8 cellular contexts compared by ENCODE assay signal in genomic region chr2:83196225-83196624, GRCh38.
A peak's percentile ranks its signal among the peaks of the same experiment; 100 is the strongest.
DNase-seq lines count a peak whose midpoint lies in the region; ATAC-seq and TF ChIP-seq lines count a peak whose summit lies in the region.

No MANE protein-coding gene starts in this region.

- POLR2A ChIA-PET in WTC11 (lab: Charles Lee), result no interaction called here

- peaks cover 18% of the 10 kb centered on the region for H3K4me1 Mint-ChIP-seq in WTC11

- H3K27ac Mint-ChIP-seq in WTC11, result no peak overlapping the region

- no peaks in the 10 kb centered on the region for H3K27me3 ChIP-seq in foreskin keratinocyte
- H3K27me3 ChIP-seq in sigmoid colon, result no peaks in the 10 kb centered on the region

- TF ChIP-seq CTCF in foreskin keratinocyte (conservative IDR thresholded peaks at IDR 0.05), result peak; percentile 92
- peak in 3 of 4 experiments; percentile 24 to 55 (median 32) for TF ChIP-seq CTCF in sigmoid colon (IDR thresholded peaks at IDR 0.05)
- no peak; the same call in 1 of the 2 replicates for TF ChIP-seq CTCF in WTC11 (IDR thresholded peaks at IDR 0.05)

- no peak for TF ChIP-seq EP300 in sigmoid colon (IDR thresholded peaks at IDR 0.05)

- ATAC-seq in foreskin keratinocyte (peak; percentile 87), GM18861 (IDR thresholded peaks at IDR 0.05; ENCODE audit: unreplicated experiment) (no peak), WTC11 (no peak)

- CTCF ChIA-PET in WTC11 (lab: Charles Lee), result interaction anchor here (0.6 to 1.6 kb wide), 14 partner anchors 9 to 1231 kb away, joined by 3 to 5 read pairs (median 3); no protein-coding TSS in a partner anchor

- H3K9me3 Mint-ChIP-seq in WTC11, result no peaks in the 10 kb centered on the region

- no peaks in the 10 kb centered on the region for H3K9me3 ChIP-seq in sigmoid colon

- no peaks in the 10 kb centered on the region for H3K27me3 Mint-ChIP-seq in WTC11 (ENCODE audit: low read depth)

- TF ChIP-seq POLR2A in sigmoid colon (IDR thresholded peaks at IDR 0.05), result no peak

- H3K4me3 ChIP-seq in sigmoid colon, result no peak overlapping the region

- H3K4me1 ChIP-seq in foreskin keratinocyte, result no peaks in the 10 kb centered on the region
- H3K4me1 ChIP-seq in sigmoid colon, result no peaks in the 10 kb centered on the region

- H3K36me3 ChIP-seq in sigmoid colon, result no peaks in the 10 kb centered on the region

- DNase-seq in SHP77 treated with DMSO at 0.1 percent for 48 hours (lab: John Stamatoyannopoulos, UW) (peak; percentile 9), SHP77 (lab: John Stamatoyannopoulos, UW) (no peak), RPMI7951 (ENCODE audit: low read depth) (peak; percentile 30), foreskin keratinocyte (peak; percentile 14 to 41), sigmoid colon (no peak), WTC11 (ENCODE audit: low spot score) (no peak), mesenteric fat pad (ENCODE audit: low spot score) (no peak)

- no peak overlapping the region for H3K27ac ChIP-seq in foreskin keratinocyte
- no peak overlapping the region for H3K27ac ChIP-seq in sigmoid colon

- WGBS in sigmoid colon, 2 donors, result 0 to 3% methylated on average over 1 of the region's 1 CpG

- H3K4me3 Mint-ChIP-seq in WTC11, result no peak overlapping the region

- intact Hi-C loops in sigmoid colon (cut with DNase I), result no loop called here

- no peaks in the 10 kb centered on the region for H3K36me3 Mint-ChIP-seq in WTC11

TF ChIP-seq in WTC11, 78 proteins besides CTCF, POLR2A, EP300 and RAD21:
- TF ChIP-seq ZNF416 (CRISPR knock-in tag; IDR thresholded peaks at IDR 0.05) (no peak), ZBTB43 (CRISPR knock-in tag; IDR thresholded peaks at IDR 0.05) (no peak), USF2 (CRISPR knock-in tag; IDR thresholded peaks at IDR 0.05) (no peak), ZNF263 (CRISPR knock-in tag; IDR thresholded peaks at IDR 0.05; ENCODE audit: low read depth) (no peak)
- TF ChIP-seq, protein P1, sequence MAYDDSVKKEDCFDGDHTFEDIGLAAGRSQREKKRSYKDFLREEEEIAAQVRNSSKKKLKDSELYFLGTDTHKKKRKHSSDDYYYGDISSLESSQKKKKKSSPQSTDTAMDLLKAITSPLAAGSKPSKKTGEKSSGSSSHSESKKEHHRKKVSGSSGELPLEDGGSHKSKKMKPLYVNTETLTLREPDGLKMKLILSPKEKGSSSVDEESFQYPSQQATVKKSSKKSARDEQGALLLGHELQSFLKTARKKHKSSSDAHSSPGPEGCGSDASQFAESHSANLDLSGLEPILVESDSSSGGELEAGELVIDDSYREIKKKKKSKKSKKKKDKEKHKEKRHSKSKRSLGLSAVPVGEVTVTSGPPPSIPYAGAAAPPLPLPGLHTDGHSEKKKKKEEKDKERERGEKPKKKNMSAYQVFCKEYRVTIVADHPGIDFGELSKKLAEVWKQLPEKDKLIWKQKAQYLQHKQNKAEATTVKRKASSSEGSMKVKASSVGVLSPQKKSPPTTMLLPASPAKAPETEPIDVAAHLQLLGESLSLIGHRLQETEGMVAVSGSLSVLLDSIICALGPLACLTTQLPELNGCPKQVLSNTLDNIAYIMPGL (CRISPR knock-in tag; IDR thresholded peaks at IDR 0.05), result no peak
- TF ChIP-seq, protein P2, sequence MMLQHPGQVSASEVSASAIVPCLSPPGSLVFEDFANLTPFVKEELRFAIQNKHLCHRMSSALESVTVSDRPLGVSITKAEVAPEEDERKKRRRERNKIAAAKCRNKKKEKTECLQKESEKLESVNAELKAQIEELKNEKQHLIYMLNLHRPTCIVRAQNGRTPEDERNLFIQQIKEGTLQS (CRISPR knock-in tag; conservative IDR thresholded peaks at IDR 0.05), result no peak
- TF ChIP-seq, protein P3, sequence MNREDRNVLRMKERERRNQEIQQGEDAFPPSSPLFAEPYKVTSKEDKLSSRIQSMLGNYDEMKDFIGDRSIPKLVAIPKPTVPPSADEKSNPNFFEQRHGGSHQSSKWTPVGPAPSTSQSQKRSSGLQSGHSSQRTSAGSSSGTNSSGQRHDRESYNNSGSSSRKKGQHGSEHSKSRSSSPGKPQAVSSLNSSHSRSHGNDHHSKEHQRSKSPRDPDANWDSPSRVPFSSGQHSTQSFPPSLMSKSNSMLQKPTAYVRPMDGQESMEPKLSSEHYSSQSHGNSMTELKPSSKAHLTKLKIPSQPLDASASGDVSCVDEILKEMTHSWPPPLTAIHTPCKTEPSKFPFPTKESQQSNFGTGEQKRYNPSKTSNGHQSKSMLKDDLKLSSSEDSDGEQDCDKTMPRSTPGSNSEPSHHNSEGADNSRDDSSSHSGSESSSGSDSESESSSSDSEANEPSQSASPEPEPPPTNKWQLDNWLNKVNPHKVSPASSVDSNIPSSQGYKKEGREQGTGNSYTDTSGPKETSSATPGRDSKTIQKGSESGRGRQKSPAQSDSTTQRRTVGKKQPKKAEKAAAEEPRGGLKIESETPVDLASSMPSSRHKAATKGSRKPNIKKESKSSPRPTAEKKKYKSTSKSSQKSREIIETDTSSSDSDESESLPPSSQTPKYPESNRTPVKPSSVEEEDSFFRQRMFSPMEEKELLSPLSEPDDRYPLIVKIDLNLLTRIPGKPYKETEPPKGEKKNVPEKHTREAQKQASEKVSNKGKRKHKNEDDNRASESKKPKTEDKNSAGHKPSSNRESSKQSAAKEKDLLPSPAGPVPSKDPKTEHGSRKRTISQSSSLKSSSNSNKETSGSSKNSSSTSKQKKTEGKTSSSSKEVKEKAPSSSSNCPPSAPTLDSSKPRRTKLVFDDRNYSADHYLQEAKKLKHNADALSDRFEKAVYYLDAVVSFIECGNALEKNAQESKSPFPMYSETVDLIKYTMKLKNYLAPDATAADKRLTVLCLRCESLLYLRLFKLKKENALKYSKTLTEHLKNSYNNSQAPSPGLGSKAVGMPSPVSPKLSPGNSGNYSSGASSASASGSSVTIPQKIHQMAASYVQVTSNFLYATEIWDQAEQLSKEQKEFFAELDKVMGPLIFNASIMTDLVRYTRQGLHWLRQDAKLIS (CRISPR knock-in tag; IDR thresholded peaks at IDR 0.05; ENCODE audit: borderline replicate concordance), result no peak

Comparison
In these comparisons a context has a peak if more than half of its experiments do, and no peak if none do; other contexts are left out.
1. DNase-seq: peak in SHP77 treated with DMSO at 0.1 percent for 48 hours (single experiment), RPMI7951 (single experiment) and foreskin keratinocyte (2 of 2); none in SHP77 (0 of 2), sigmoid colon (single experiment), WTC11 (single experiment) and mesenteric fat pad (single experiment).